18 cellular contexts compared by ENCODE assay signal in genomic region chr16:3816326-3816725, GRCh38.
A peak's percentile ranks its signal among the peaks of the same experiment; 100 is the strongest.
DNase-seq lines count a peak whose midpoint lies in the region; ATAC-seq and TF ChIP-seq lines count a peak whose summit lies in the region.
"Had no signal": no experiment of that assay in that cellular context is flagged by ENCODE, and none has a peak within 500 bp of the region (broad histone marks: within the 10 kb centered on the region; RNA-seq: fewer than 3 reads in every experiment).

No MANE protein-coding gene starts in this region.

- no peak for ATAC-seq in activated B cell treated with CpG ODN at 0.5 μM for 24 hours (ENCODE audit: low read depth)
- ATAC-seq in naive B cell (ENCODE audit: low read depth in 2 of 2), result no peak
- ATAC-seq in HG03439 (IDR thresholded peaks at IDR 0.05; ENCODE audit: unreplicated experiment), result no peak
- no peak for ATAC-seq in HG03135 (IDR thresholded peaks at IDR 0.05; ENCODE audit: unreplicated experiment)
- ATAC-seq: CD8-positive, alpha-beta T cell; GM12878 had no signal

- H3K4me3 Mint-ChIP-seq in activated B cell treated with CpG ODN at 0.5 μM for 24 hours, result no peak overlapping the region
- peak overlapping the region in 4 of 8 donors; percentile 22 to 78 (median 73) for H3K4me3 Mint-ChIP-seq in naive B cell
- H3K4me3 Mint-ChIP-seq in progenitor cell of endocrine pancreas (ENCODE audit: low read depth), result no peak overlapping the region
- H3K4me3 Mint-ChIP-seq: CD8-positive, alpha-beta T cell had no signal

- no peaks in the 10 kb centered on the region for H3K9me3 Mint-ChIP-seq in activated B cell treated with CpG ODN at 0.5 μM for 24 hours
- no peaks in the 10 kb centered on the region for H3K9me3 Mint-ChIP-seq in naive B cell
- H3K9me3 Mint-ChIP-seq in progenitor cell of endocrine pancreas (ENCODE audit: low read depth), result no peaks in the 10 kb centered on the region
- H3K9me3 Mint-ChIP-seq: CD8-positive, alpha-beta T cell had no signal

- H3K4me1 Mint-ChIP-seq in activated B cell treated with CpG ODN at 0.5 μM for 24 hours, result peaks cover 79% of the 10 kb centered on the region
- H3K4me1 Mint-ChIP-seq in naive B cell, result peaks cover 66 to 85% (median 83%) of the 10 kb centered on the region in 3 donors
- peaks cover 31% of the 10 kb centered on the region for H3K4me1 Mint-ChIP-seq in progenitor cell of endocrine pancreas (ENCODE audit: low read depth)

- H3K27ac Mint-ChIP-seq in activated B cell treated with CpG ODN at 0.5 μM for 24 hours, result peak overlapping the region; percentile 33
- peak overlapping the region in 4 of 6 donors; percentile 3 to 92 (median 82) for H3K27ac Mint-ChIP-seq in naive B cell
- H3K27ac Mint-ChIP-seq in progenitor cell of endocrine pancreas, result peak overlapping the region; percentile 83
- H3K27ac Mint-ChIP-seq: CD8-positive, alpha-beta T cell had no signal

- DNase-seq in COLO668 (lab: John Stamatoyannopoulos, UW; ENCODE audit: unreplicated experiment), result peak; percentile 6
- no peak for DNase-seq in activated B cell treated with CpG ODN at 0.5 μM for 24 hours
- DNase-seq in naive B cell, result no peak
- no peak for DNase-seq in progenitor cell of endocrine pancreas (ENCODE audit: low spot score, unreplicated experiment)
- DNase-seq in GM19240 (ENCODE audit: insufficient read length, low spot score), result no peak
- DNase-seq: BE2C; CD8-positive, alpha-beta T cell; DMS79 treated with DMSO at 0.1 percent for 48 hours; MG63; NCI-H1092 treated with DMSO at 0.1 percent for 48 hours; NCI-H1694; NCI-H226; NCI-H524 treated with DMSO at 0.1 percent for 48 hours; OCI-M1; SHP77 treated with DMSO at 0.1 percent for 48 hours had no signal

- intact Hi-C loops in activated B cell treated with CpG ODN at 0.5 μM for 24 hours (cut with micrococcal nuclease), result loop anchor here (5.0 kb wide), 1 partner anchor 41 kb away; no protein-coding TSS in a partner anchor

- TF ChIP-seq CTCF in activated B cell treated with CpG ODN at 0.5 μM for 24 hours (IDR thresholded peaks at IDR 0.05) (no peak), progenitor cell of endocrine pancreas (IDR thresholded peaks at IDR 0.05; ENCODE audit: unreplicated experiment) (no peak)

- CTCF ChIA-PET in activated B cell treated with CpG ODN at 0.5 μM for 24 hours (lab: Charles Lee), result no interaction called here

- H3K36me3 Mint-ChIP-seq in activated B cell treated with CpG ODN at 0.5 μM for 24 hours (ENCODE audit: low read depth) (peaks cover 2% of the 10 kb centered on the region), naive B cell (no peaks in the 10 kb centered on the region), progenitor cell of endocrine pancreas (ENCODE audit: insufficient read depth) (no peaks in the 10 kb centered on the region)
- H3K36me3 Mint-ChIP-seq: CD8-positive, alpha-beta T cell had no signal

- POLR2A ChIA-PET in activated B cell treated with CpG ODN at 0.5 μM for 24 hours (lab: Charles Lee), result no interaction called here

- H3K27me3 Mint-ChIP-seq in activated B cell treated with CpG ODN at 0.5 μM for 24 hours, result no peaks in the 10 kb centered on the region
- no peaks in the 10 kb centered on the region for H3K27me3 Mint-ChIP-seq in naive B cell
- no peaks in the 10 kb centered on the region for H3K27me3 Mint-ChIP-seq in progenitor cell of endocrine pancreas

Comparison
In these comparisons a context has a peak if more than half of its experiments do, and no peak if none do; other contexts are left out.
1. H3K27ac Mint-ChIP-seq: peak in every context shown above with its lines; median percentile 83 in progenitor cell of endocrine pancreas; 82 in naive B cell; 33 in activated B cell treated with CpG ODN at 0.5 μM for 24 hours.